Comparison of ENCODE assay signal across 2 cellular contexts in the genomic region with DNA sequence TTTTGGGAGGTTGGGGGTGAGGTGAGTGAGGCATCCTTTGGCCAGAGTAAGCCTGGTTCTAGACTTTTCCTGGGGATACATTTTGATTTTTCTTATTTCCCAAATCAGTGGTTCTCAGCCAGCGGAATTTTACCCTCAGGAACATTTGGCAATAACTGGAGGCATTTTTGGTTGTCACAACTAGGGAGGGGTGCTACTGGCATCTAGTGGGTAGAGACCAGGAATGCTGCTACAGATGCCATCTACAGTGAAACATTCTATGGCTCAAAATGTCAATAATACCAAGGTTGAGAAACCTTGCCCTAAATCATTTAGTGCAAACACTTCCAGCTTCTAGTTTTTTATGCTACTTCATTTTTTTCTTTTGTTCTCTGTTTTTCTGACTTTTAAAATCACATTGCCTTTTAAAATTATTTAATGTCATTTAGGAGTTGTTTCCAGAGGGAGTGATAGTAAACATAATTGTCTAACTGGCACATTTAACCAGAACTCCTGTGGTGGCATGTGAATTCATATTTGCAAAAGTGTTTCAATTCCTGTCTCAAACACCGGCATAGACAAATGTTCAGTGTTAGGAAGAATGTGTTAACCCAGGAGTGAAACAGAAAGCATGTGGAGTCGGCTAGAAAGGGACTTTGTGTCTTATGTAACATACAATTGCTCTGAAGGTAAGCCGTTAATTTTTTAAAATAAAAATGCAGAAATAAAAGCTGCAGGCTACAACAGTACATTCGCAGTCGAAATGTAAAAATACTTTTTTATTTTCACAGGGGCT.
A peak's percentile ranks its signal among the peaks of the same experiment; 100 is the strongest.
TF ChIP-seq lines count a peak whose summit lies in the region.

No MANE protein-coding gene starts in this region.

TF ChIP-seq in GM12891, 5 proteins besides CTCF, POLR2A, EP300 and RAD21:
- no peak for TF ChIP-seq POLR2AphosphoS5 (IDR thresholded peaks at IDR 0.05; ENCODE audit: low read depth, low read length)
- no peak for TF ChIP-seq POU2F2 (IDR thresholded peaks at IDR 0.05; ENCODE audit: low read depth, low read length)
- no peak for TF ChIP-seq TAF1 (IDR thresholded peaks at IDR 0.05; ENCODE audit: low read depth, low read length)
- TF ChIP-seq PAX5 (IDR thresholded peaks at IDR 0.05; ENCODE audit: insufficient read depth, low read length, severe bottlenecking): no peak
- TF ChIP-seq SPI1 (IDR thresholded peaks at IDR 0.05; ENCODE audit: low read depth, low read length): 0 out of 2 replicates have a peak, but pooled peaks have one; percentile 24

TF ChIP-seq in H1, 55 proteins besides CTCF, POLR2A, EP300 and RAD21:
- TF ChIP-seq JUN (IDR thresholded peaks at IDR 0.05; ENCODE audit: low read depth, low read length): no peak
- TF ChIP-seq RFX5 (IDR thresholded peaks at IDR 0.05; ENCODE audit: borderline replicate concordance, low read depth, low read length): no peak
- TF ChIP-seq CEBPB (IDR thresholded peaks at IDR 0.05; ENCODE audit: low read depth, low read length): 0 out of 2 replicates have a peak, but pooled peaks have one; percentile 37
- TF ChIP-seq TEAD4 (IDR thresholded peaks at IDR 0.05; ENCODE audit: low read depth, low read length): 0 out of 2 replicates have a peak, but pooled peaks have one; percentile 12
- TF ChIP-seq BRCA1 (IDR thresholded peaks at IDR 0.05; ENCODE audit: low read depth, low read length): no peak
- TF ChIP-seq EZH2 (IDR thresholded peaks at IDR 0.05; ENCODE audit: low read depth, low read length, severe bottlenecking): no peak
- TF ChIP-seq CHD2 (IDR thresholded peaks at IDR 0.05; ENCODE audit: low read length): no peak
- TF ChIP-seq CHD1 (IDR thresholded peaks at IDR 0.05; ENCODE audit: low read depth, low read length): no peak
- TF ChIP-seq GTF2F1 (IDR thresholded peaks at IDR 0.05; ENCODE audit: borderline replicate concordance, low read depth, low read length): no peak
